Comparison of ENCODE assay signal across 23 cellular contexts in genomic region chr22:45334528-45334927, GRCh38. TPM values are rescaled to one million over a fixed set of nuclear protein-coding genes. Genes with fewer than 3 reads are reported as not detected.
DNase-seq lines count a peak whose midpoint lies in the region; ATAC-seq, FAIRE-seq and TF ChIP-seq lines count a peak whose summit lies in the region.
"Had no signal": no experiment of that assay in that cellular context is flagged by ENCODE, and none has a peak within 500 bp of the region (broad histone marks: within the 10 kb centered on the region; RNA-seq: fewer than 3 reads in every experiment).

No MANE protein-coding gene starts in this region.

- no peaks in the 10 kb centered on the region for H4K20me1 ChIP-seq in HepG2 (ENCODE audit: insufficient read depth, low read length)

- no peak overlapping the region for H2BK12ac ChIP-seq in mesenchymal stem cell (ENCODE audit: low read length in 2 of 2)

- no peak overlapping the region for H2BK15ac ChIP-seq in mesenchymal stem cell (ENCODE audit: low read depth, poor library complexity, severe bottlenecking)

- no peaks in the 10 kb centered on the region for H3K79me1 ChIP-seq in mesenchymal stem cell (replicated peaks; ENCODE audit: low read length, poor library complexity, severe bottlenecking)

- no peak overlapping the region for H4K91ac ChIP-seq in mesenchymal stem cell (ENCODE audit: low read length)

- POLR2A ChIA-PET in HepG2 (lab: Yijun Ruan, JAX), result no interaction called here

- no peak overlapping the region for H4K8ac ChIP-seq in mesenchymal stem cell (ENCODE audit: low read length)

- TF ChIP-seq RAD21 in liver (IDR thresholded peaks at IDR 0.05) (no peak), HepG2 (CRISPR knock-in tag; IDR thresholded peaks at IDR 0.05) (no peak)

- in situ Hi-C loops in HepG2 (cut with HindIII; ENCODE audit: extremely low pct_ligation_motif_present, low pct_unique_long_range_greater_than_20kb), result no loop called here

- H3K4me1 ChIP-seq in liver (ENCODE audit: control insufficient read depth in 4 of 4, insufficient read depth in 4 of 4, low read length in 3 of 4), result peaks cover 8 to 39% (median 31%) of the 10 kb centered on the region in 4 donors
- H3K4me1 ChIP-seq in HepG2 (ENCODE audit: insufficient read depth, low read length), result 0 out of 2 replicates have a peak, but pooled peaks cover under 1% of the 10 kb centered on the region
- peaks cover 3% of the 10 kb centered on the region for H3K4me1 ChIP-seq in right cardiac atrium (ENCODE audit: control insufficient read depth, insufficient read depth, low read length)
- peaks cover 2% of the 10 kb centered on the region for H3K4me1 ChIP-seq in mesenchymal stem cell (ENCODE audit: control insufficient read depth, insufficient read depth, low read depth, low read length)
- H3K4me1 ChIP-seq: body of pancreas, SJCRH30 had no signal

- H3K4ac ChIP-seq in mesenchymal stem cell (ENCODE audit: low read depth in 1 of 2, low read length in 2 of 2), result no peak overlapping the region

- no peak overlapping the region for H3K4me2 ChIP-seq in HepG2 (ENCODE audit: low read depth, low read length)
- no peak overlapping the region for H3K4me2 ChIP-seq in mesenchymal stem cell (ENCODE audit: low read length, poor library complexity, severe bottlenecking)

- no peak overlapping the region for H3K23ac ChIP-seq in mesenchymal stem cell (ENCODE audit: low read length in 2 of 2)

- H3K27ac ChIP-seq in liver (ENCODE audit: low read depth in 1 of 2, low read length in 2 of 2) (peak overlapping the region; percentile 37 to 66), HepG2 (ENCODE audit: extremely low read length, insufficient read depth, low read length) (no peak overlapping the region), right cardiac atrium (ENCODE audit: low read length) (peak overlapping the region; percentile 69), mesenchymal stem cell (ENCODE audit: low read length, poor library complexity, severe bottlenecking) (no peak overlapping the region)
- H3K27ac ChIP-seq: body of pancreas, SJCRH30 had no signal

- H3K4me3 ChIP-seq in liver (ENCODE audit: low read depth in 1 of 3, low read length in 3 of 3) (no peak overlapping the region), HepG2 (replicated peaks in 1 of 3; ENCODE audit: insufficient read depth in 1 of 3, low read depth in 2 of 3, low read length in 3 of 3) (no peak overlapping the region), right cardiac atrium (ENCODE audit: low read length) (no peak overlapping the region), mesenchymal stem cell (ENCODE audit: insufficient read depth in 1 of 2, low read depth in 1 of 2, low read length in 2 of 2) (no peak overlapping the region)
- H3K4me3 ChIP-seq: body of pancreas, SJCRH30, skin epidermis had no signal

- no peak for DNase-seq in HepG2 (ENCODE audit: low spot score)
- peak in 30 of 58 donors; percentile 18 to 72 (median 44) for DNase-seq in anterior cingulate cortex (lab: John Stamatoyannopoulos, UW)
- DNase-seq in right cardiac atrium, result no peak
- DNase-seq in 8988T, result no peak
- no peak for DNase-seq in mesenchymal stem cell
- no peak for DNase-seq in NCI-H510A treated with DMSO at 0.1 percent for 48 hours (lab: John Stamatoyannopoulos, UW)
- DNase-seq: activated CD4-positive, alpha-beta T cell treated with anti-CD3 and anti-CD28 coated beads for 1 hour; activated gamma-delta T cell treated with Interleukin-2 at 50 U/mL for 16 hours; AML-193; body of pancreas; GDM1; NCI-H1436 treated with DMSO at 0.1 percent for 48 hours; NCI-H226; SJCRH30; stimulated activated CD4-positive, alpha-beta T cell treated with anti-CD3 and anti-CD28 coated beads, Interleukin-4, amount 100 ng/mL, for 4 hours; stimulated activated CD8-positive, alpha-beta memory T cell treated with anti-CD3 and anti-CD28 coated beads, Interleukin-4, amount 100 ng/mL, for 48 hours had no signal

- H2AK5ac ChIP-seq in mesenchymal stem cell (ENCODE audit: low read length, severe bottlenecking), result no peak overlapping the region

- FAIRE-seq in HepG2 (lab: Jason Lieb, UNC), result no peak
- FAIRE-seq: D721Med, GM12891 had no signal

- H2BK120ac ChIP-seq in mesenchymal stem cell (ENCODE audit: low read depth, low read length), result no peak overlapping the region

- TF ChIP-seq EP300 in HepG2 (IDR thresholded peaks at IDR 0.05; ENCODE audit: low read depth in 2 of 2, low read length in 2 of 2), result no peak
- TF ChIP-seq EP300 in HepG2 (CRISPR knock-in tag; IDR thresholded peaks at IDR 0.05; ENCODE audit: borderline replicate concordance), result no peak

- no peak overlapping the region for H2BK5ac ChIP-seq in mesenchymal stem cell (ENCODE audit: low read depth, low read length, poor library complexity, severe bottlenecking)

- H3K18ac ChIP-seq in mesenchymal stem cell (ENCODE audit: low read depth in 1 of 2, low read length in 2 of 2), result no peak overlapping the region

- H3K9ac ChIP-seq in liver (ENCODE audit: low read depth in 1 of 2, low read length in 2 of 2) (no peak overlapping the region), HepG2 (ENCODE audit: insufficient read depth, low read depth, low read length) (no peak overlapping the region), mesenchymal stem cell (ENCODE audit: low read length) (no peak overlapping the region)

- H3K36me3 ChIP-seq in liver (ENCODE audit: control insufficient read depth in 4 of 4, insufficient read depth in 3 of 4, low read depth in 1 of 4, low read length in 3 of 4) (peaks cover 0 to 4% (median 2%) of the 10 kb centered on the region in 4 donors), HepG2 (replicated peaks in 1 of 2; ENCODE audit: control insufficient read depth in 1 of 2, insufficient read depth in 2 of 2, low read length in 2 of 2) (peaks cover 18 to 80% of the 10 kb centered on the region in 2 experiments), mesenchymal stem cell (ENCODE audit: control insufficient read depth in 1 of 2, insufficient read depth in 2 of 2, low read depth in 1 of 2, low read length in 2 of 2) (peaks cover 62 to 86% of the 10 kb centered on the region in 2 experiments)
- H3K36me3 ChIP-seq: SJCRH30 had no signal

- intact Hi-C loops in HepG2 (cut with micrococcal nuclease; ENCODE audit: unreplicated experiment), result no loop called here
- intact Hi-C loops in right cardiac atrium (cut with DNase I), result no loop called here

- CTCF ChIA-PET in HepG2 (lab: Yijun Ruan, JAX; ENCODE audit: low intra/inter-chr PET ratio, low total read pairs), result no interaction called here

- no peak for TF ChIP-seq POLR2A in HepG2 (IDR thresholded peaks at IDR 0.05; ENCODE audit: insufficient read depth in 1 of 2, low read depth in 2 of 2, low read length in 2 of 2)

- H3K14ac ChIP-seq in mesenchymal stem cell (ENCODE audit: low read length in 2 of 2), result no peak overlapping the region

- H3K79me2 ChIP-seq in HepG2 (ENCODE audit: insufficient read depth, low read length), result no peaks in the 10 kb centered on the region

- BruUV-seq in HepG2 (replicated peaks; lab: Mats Ljungman, UMichigan), result no TSS peak

- H2AFZ ChIP-seq in HepG2 (ENCODE audit: low read length) (no peak overlapping the region), mesenchymal stem cell (ENCODE audit: low read depth, low read length) (no peak overlapping the region)

- H3K27me3 ChIP-seq in liver (ENCODE audit: control insufficient read depth in 4 of 4, insufficient read depth in 4 of 4, low read length in 3 of 4) (no peaks in the 10 kb centered on the region), HepG2 (ENCODE audit: control insufficient read depth in 1 of 2, insufficient read depth in 2 of 2, low read length in 2 of 2) (no peaks in the 10 kb centered on the region), right cardiac atrium (ENCODE audit: control insufficient read depth, insufficient read depth) (no peaks in the 10 kb centered on the region), mesenchymal stem cell (ENCODE audit: control insufficient read depth in 1 of 2, insufficient read depth in 1 of 2, low read length in 2 of 2) (no peaks in the 10 kb centered on the region)
- H3K27me3 ChIP-seq: body of pancreas, SJCRH30 had no signal

- H3K9me3 ChIP-seq in liver (ENCODE audit: control insufficient read depth in 4 of 4, low read length in 3 of 4) (no peaks in the 10 kb centered on the region), HepG2 (ENCODE audit: low read length) (no peaks in the 10 kb centered on the region), right cardiac atrium (ENCODE audit: control insufficient read depth, low read length) (no peaks in the 10 kb centered on the region), mesenchymal stem cell (ENCODE audit: control insufficient read depth, low read length) (no peaks in the 10 kb centered on the region)
- H3K9me3 ChIP-seq: body of pancreas, SJCRH30 had no signal

- ATAC-seq in HepG2 (no peak), right cardiac atrium (no peak), HG03354 (IDR thresholded peaks at IDR 0.05; ENCODE audit: poor library complexity, severe bottlenecking, unreplicated experiment) (no peak)

- TF ChIP-seq CTCF in liver (IDR thresholded peaks at IDR 0.05; ENCODE audit: low read depth, low read length, missing input control) (no peak), HepG2 (CRISPR knock-in tag; IDR thresholded peaks at IDR 0.05) (no peak)

- 58% methylated on average over 9 of the region's 9 CpGs for WGBS in liver
- 96% methylated on average over 9 of the region's 9 CpGs for WGBS in HepG2 (ENCODE audit: low lambda C conversion rate)
- WGBS in right cardiac atrium, result 61% methylated on average over 9 of the region's 9 CpGs
- 98% methylated on average over 9 of the region's 9 CpGs for WGBS in mesenchymal stem cell

RNA-seq across cellular contexts. Expression of gene FAM118A, which starts 24.8 kb away (rescaled TPM):
- 10 to 100 TPM in 1 of 2 donors, 1 to 10 TPM in 1; 4.7 to 36.0 TPM for total RNA-seq in liver
- 1 to 10 TPM; 4.9 to 6.3 TPM for polyA plus RNA-seq in liver
- 26.4 and 36.7 TPM in 2 replicates for total RNA-seq in HepG2 (2016; rRNA removed; fragmentation: Illumina TruSeq; extraction: Trizol)
- total RNA-seq in HepG2 (2016; cell fraction: cytosol; rRNA removed; fragmentation: Illumina TruSeq; extraction: Trizol; ENCODE audit: low read depth), result 28.0 and 29.8 TPM in 2 replicates
- total RNA-seq in HepG2 (2016; cell fraction: insoluble cytoplasmic fraction; rRNA removed; fragmentation: Illumina TruSeq; extraction: Trizol), result 25.8 and 32.7 TPM in 2 replicates
- 21.5 TPM in 2 replicates for total RNA-seq in HepG2 (2016; cell fraction: membrane; rRNA removed; fragmentation: Illumina TruSeq; extraction: Trizol)
- 34.3 and 41.9 TPM in 2 replicates for total RNA-seq in HepG2 (2016; cell fraction: nucleus; rRNA removed; fragmentation: Illumina TruSeq; extraction: Trizol)
- 48.2 TPM in 2 replicates for polyA plus RNA-seq in HepG2 (2011; rRNA removed)
- 24.5 and 25.4 TPM in 2 replicates for polyA plus RNA-seq in HepG2 (2011; cell fraction: cytosol; rRNA removed)
- polyA plus RNA-seq in HepG2 (2011; cell fraction: nucleus; rRNA removed), result 91.1 and 92.6 TPM in 2 replicates
- 34.1 and 39.4 TPM in 2 replicates for polyA plus RNA-seq in HepG2 (2012)
- 8.3 and 8.5 TPM in 2 replicates for polyA plus RNA-seq in HepG2 (2016; cell fraction: cytosol; fragmentation: Illumina TruSeq; extraction: Trizol; ENCODE audit: low read depth)
- 26.6 and 30.9 TPM in 2 replicates for polyA plus RNA-seq in HepG2 (2016; cell fraction: insoluble cytoplasmic fraction; fragmentation: Illumina TruSeq; extraction: Trizol; ENCODE audit: low read depth)
- polyA plus RNA-seq in HepG2 (2016; cell fraction: membrane; fragmentation: Illumina TruSeq; extraction: Trizol; ENCODE audit: low read depth), result 15.4 and 16.9 TPM in 2 replicates
- polyA plus RNA-seq in HepG2 (2016; cell fraction: nucleus; fragmentation: Illumina TruSeq; extraction: Trizol; ENCODE audit: insufficient read depth, low read depth), result 87.6 and 89.2 TPM in 2 replicates
- 15.6 and 49.1 TPM in 2 replicates for polyA minus RNA-seq in HepG2 (2011; rRNA and poly(A)+ RNA removed; ENCODE audit: low replicate concordance)
- polyA minus RNA-seq in HepG2 (2011; cell fraction: cytosol; rRNA and poly(A)+ RNA removed), result 12.3 and 12.7 TPM in 2 replicates
- polyA minus RNA-seq in HepG2 (2011; cell fraction: nucleus; rRNA and poly(A)+ RNA removed), result 57.0 and 67.1 TPM in 2 replicates
- 10 to 100 TPM; 26.5 to 31.8 (median 28.4) TPM for total RNA-seq in right cardiac atrium
- 21.1 TPM for polyA plus RNA-seq in right cardiac atrium
- 12.1 TPM for polyA plus RNA-seq in mesenchymal stem cell (2013, experiment 1 of 2)
- polyA plus RNA-seq in mesenchymal stem cell (2013, experiment 2 of 2), result 10.7 TPM

RNA-seq across cellular contexts. Expression of gene UPK3A, which starts 49.8 kb away (rescaled TPM):
- total RNA-seq in liver, result under 1 TPM in 1 of 2 donors, not detected in 1; 0.42 TPM
- polyA plus RNA-seq in liver, result not detected
- total RNA-seq in HepG2 (2016; rRNA removed; fragmentation: Illumina TruSeq; extraction: Trizol), result 10.0 and 10.5 TPM in 2 replicates
- 9.4 and 11.8 TPM in 2 replicates for total RNA-seq in HepG2 (2016; cell fraction: cytosol; rRNA removed; fragmentation: Illumina TruSeq; extraction: Trizol; ENCODE audit: low read depth)
- 9.5 and 11.5 TPM in 2 replicates for total RNA-seq in HepG2 (2016; cell fraction: insoluble cytoplasmic fraction; rRNA removed; fragmentation: Illumina TruSeq; extraction: Trizol)
- total RNA-seq in HepG2 (2016; cell fraction: membrane; rRNA removed; fragmentation: Illumina TruSeq; extraction: Trizol), result 10.2 and 12.3 TPM in 2 replicates
- 3.3 and 4.2 TPM in 2 replicates for total RNA-seq in HepG2 (2016; cell fraction: nucleus; rRNA removed; fragmentation: Illumina TruSeq; extraction: Trizol)
- 12.2 and 13.8 TPM in 2 replicates for polyA plus RNA-seq in HepG2 (2011; rRNA removed)
- 10.6 and 20.2 TPM in 2 replicates for polyA plus RNA-seq in HepG2 (2011; cell fraction: cytosol; rRNA removed)
- 5.9 and 7.2 TPM in 2 replicates for polyA plus RNA-seq in HepG2 (2011; cell fraction: nucleus; rRNA removed)
- polyA plus RNA-seq in HepG2 (2012), result 4.3 and 11.1 TPM in 2 replicates
- 14.1 and 18.5 TPM in 2 replicates for polyA plus RNA-seq in HepG2 (2016; cell fraction: cytosol; fragmentation: Illumina TruSeq; extraction: Trizol; ENCODE audit: low read depth)
- polyA plus RNA-seq in HepG2 (2016; cell fraction: insoluble cytoplasmic fraction; fragmentation: Illumina TruSeq; extraction: Trizol; ENCODE audit: low read depth), result 14.2 and 18.6 TPM in 2 replicates
- polyA plus RNA-seq in HepG2 (2016; cell fraction: membrane; fragmentation: Illumina TruSeq; extraction: Trizol; ENCODE audit: low read depth), result 13.4 and 14.9 TPM in 2 replicates
- 12.3 and 12.7 TPM in 2 replicates for polyA plus RNA-seq in HepG2 (2016; cell fraction: nucleus; fragmentation: Illumina TruSeq; extraction: Trizol; ENCODE audit: insufficient read depth, low read depth)
- polyA minus RNA-seq in HepG2 (2011; rRNA and poly(A)+ RNA removed; ENCODE audit: low replicate concordance), result 30.1 TPM in 1 of 2 replicates, not detected in the other
- polyA minus RNA-seq in HepG2 (2011; cell fraction: cytosol; rRNA and poly(A)+ RNA removed), result 3.4 and 3.6 TPM in 2 replicates
- polyA minus RNA-seq in HepG2 (2011; cell fraction: nucleus; rRNA and poly(A)+ RNA removed), result 2.2 and 3.2 TPM in 2 replicates
- total RNA-seq in right cardiac atrium, result not detected
- not detected for polyA plus RNA-seq in right cardiac atrium
- polyA plus RNA-seq in mesenchymal stem cell (2013, experiment 1 of 2), result not detected
- not detected for polyA plus RNA-seq in mesenchymal stem cell (2013, experiment 2 of 2)
- total RNA-seq: body of pancreas, dermis microvascular lymphatic vessel endothelial cell, osteoblast, SJCRH30 had no signal

Comparison
In these comparisons a context has a peak if more than half of its experiments do, and no peak if none do; other contexts are left out.
1. H3K27ac ChIP-seq: peak in liver (2 of 2) and right cardiac atrium (single experiment); none in HepG2 (single experiment) and mesenchymal stem cell (single experiment).
2. DNase-seq: peak in anterior cingulate cortex (30 of 58); none in HepG2 (single experiment), right cardiac atrium (0 of 3), 8988T (single experiment), mesenchymal stem cell (single experiment) and NCI-H510A treated with DMSO at 0.1 percent for 48 hours (single experiment).